Comparison of ENCODE assay signal across 1 cellular context in genomic region chr16:53057658-53058057, GRCh38.
TF ChIP-seq lines count a peak whose summit lies in the region.

No MANE protein-coding gene starts in this region.

TF ChIP-seq in GM12878, 131 proteins besides CTCF, POLR2A, EP300 and RAD21:
- TF ChIP-seq GABPA (IDR thresholded peaks at IDR 0.05; ENCODE audit: low read depth) (no peak), RELA (IDR thresholded peaks at IDR 0.05; ENCODE audit: borderline replicate concordance, partially characterized antibody) (no peak), ZBTB33 (IDR thresholded peaks at IDR 0.05) (no peak), USF1 (IDR thresholded peaks at IDR 0.05; ENCODE audit: borderline replicate concordance, extremely low read length, insufficient read depth, low read depth, low read length) (no peak), ZBTB11 (CRISPR knock-in tag; IDR thresholded peaks at IDR 0.05) (no peak), YY1 (IDR thresholded peaks at IDR 0.05; ENCODE audit: low read depth, low read length) (no peak), BHLHE40 (IDR thresholded peaks at IDR 0.05; ENCODE audit: borderline replicate concordance in 1 of 2, low read depth in 2 of 2, low read length in 1 of 2) (peak; percentile 35 to 45; a peak in 1 of 4 replicates), RBBP5 (conservative IDR thresholded peaks at IDR 0.05) (no peak), SIN3A (IDR thresholded peaks at IDR 0.05; ENCODE audit: low read depth, low read length) (no peak), IKZF2 (IDR thresholded peaks at IDR 0.05) (0 out of 4 replicates have a peak, but pooled peaks of 1 of the 2 experiments have one; percentile 47), SP1 (IDR thresholded peaks at IDR 0.05; ENCODE audit: low read depth, low read length) (no peak), POU2F2 (IDR thresholded peaks at IDR 0.05; ENCODE audit: borderline replicate concordance, low read depth, low read length) (0 out of 3 replicates have a peak, but pooled peaks have one; percentile 63), ATF7 (IDR thresholded peaks at IDR 0.05; ENCODE audit: low read depth) (0 out of 2 replicates have a peak, but pooled peaks have one; percentile 38), RUNX3 (IDR thresholded peaks at IDR 0.05; ENCODE audit: low read length) (peak; percentile 71), GATAD2B (conservative IDR thresholded peaks at IDR 0.05; ENCODE audit: low read depth) (no peak)
TF ChIP-seq in GM12878: peak in this region for 5.
